In the genomic region with DNA sequence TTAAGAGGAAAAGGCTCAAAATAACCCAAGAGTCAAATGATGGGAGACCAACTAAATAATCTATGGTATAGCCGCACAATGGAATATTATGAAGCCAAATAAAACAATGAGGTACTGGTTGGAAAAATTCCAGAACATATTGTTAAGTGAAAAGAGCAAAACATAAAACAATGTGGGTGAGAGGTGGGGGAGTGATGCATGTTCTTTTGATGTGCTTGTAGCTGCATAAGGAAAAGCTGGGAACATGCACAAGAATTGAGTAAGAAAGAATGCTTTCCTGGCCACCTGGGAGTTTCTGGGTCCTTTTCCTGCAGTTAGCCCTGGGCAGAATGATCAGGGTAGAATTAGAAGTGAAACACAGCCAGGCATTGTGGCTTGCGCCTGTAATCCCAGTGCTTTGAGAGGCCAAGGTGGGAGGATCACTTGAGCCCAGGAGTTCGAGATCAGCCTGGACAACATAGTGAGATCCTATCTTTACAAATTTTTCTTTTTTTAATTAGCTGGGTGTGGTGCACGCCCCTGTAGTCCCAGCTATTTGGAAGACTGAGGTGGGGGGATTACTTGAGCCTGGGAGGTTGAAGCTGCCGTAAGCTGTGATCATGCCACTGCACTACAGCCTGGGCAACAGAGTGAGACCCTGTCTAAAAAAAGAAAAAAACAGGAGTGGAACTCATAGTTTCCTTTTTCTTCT, we compare ENCODE assay signal across 20 cellular contexts.
"Had no signal": no experiment of that assay in that cellular context is flagged by ENCODE, and none has a peak within 500 bp of the region (broad histone marks: within the 10 kb centered on the region; RNA-seq: fewer than 3 reads in every experiment).

No MANE protein-coding gene starts in this region.

- ATAC-seq: activated CD8-positive, alpha-beta T cell treated with anti-CD3 and anti-CD28 coated beads, Interleukin-2, amount 10 ng/mL, durations not matched to agents 7 days and 5 days; left lung; naive thymus-derived CD8-positive, alpha-beta T cell; stimulated activated naive CD8-positive, alpha-beta T cell treated with anti-CD3 and anti-CD28 coated beads, Interleukin-15, Interleukin-2, amounts not matched to agents 100 U/mL and 50 U/mL, for 24 hours had no signal

- H3K27ac ChIP-seq: esophagus squamous epithelium, left lung, neutrophil, skin epidermis had no signal

- H3K36me3 Mint-ChIP-seq: activated naive CD8-positive, alpha-beta T cell treated with anti-CD3 and anti-CD28 coated beads for 36 hours had no signal

- H3K4me3 ChIP-seq: esophagus squamous epithelium, left lung, skin epidermis had no signal

- H3K36me3 ChIP-seq: neutrophil had no signal

- H3K9me3 Mint-ChIP-seq: activated B cell treated with CpG ODN at 0.5 μM for 24 hours; activated naive CD8-positive, alpha-beta T cell treated with anti-CD3 and anti-CD28 coated beads for 36 hours; activated T-helper 1 cell treated with anti-CD3 and anti-CD28 coated beads, Interleukin-12 subunit alpha, Interleukin-12 subunit beta, Interleukin-2, Interleukin-4 antibody, amounts not matched to agents 30 ng/mL and 10 ng/mL and 1 ng/mL, durations not matched to agents 14 hours and 24 hours and 36 hours; naive thymus-derived CD8-positive, alpha-beta T cell had no signal

- H3K4me1 Mint-ChIP-seq: activated B cell treated with CpG ODN at 0.5 μM for 24 hours; activated naive CD8-positive, alpha-beta T cell treated with anti-CD3 and anti-CD28 coated beads for 36 hours had no signal

- H3K4me3 Mint-ChIP-seq: activated B cell treated with CpG ODN at 0.5 μM for 24 hours; activated CD8-positive, alpha-beta T cell treated with anti-CD3 and anti-CD28 coated beads, Interleukin-2, amount 10 ng/mL, durations not matched to agents 7 days and 5 days; activated naive CD8-positive, alpha-beta T cell treated with anti-CD3 and anti-CD28 coated beads for 36 hours; activated T-helper 1 cell treated with anti-CD3 and anti-CD28 coated beads, Interleukin-12 subunit alpha, Interleukin-12 subunit beta, Interleukin-2, Interleukin-4 antibody, amounts not matched to agents 30 ng/mL and 10 ng/mL and 1 ng/mL, durations not matched to agents 14 hours and 24 hours and 36 hours; naive thymus-derived CD8-positive, alpha-beta T cell had no signal

- H3K27me3 ChIP-seq: esophagus squamous epithelium, left lung, neutrophil had no signal

- H3K27me3 Mint-ChIP-seq: activated B cell treated with CpG ODN at 0.5 μM for 24 hours; activated naive CD8-positive, alpha-beta T cell treated with anti-CD3 and anti-CD28 coated beads for 36 hours; naive thymus-derived CD8-positive, alpha-beta T cell had no signal

- DNase-seq: activated B cell treated with CpG ODN at 0.5 μM for 24 hours; activated CD4-positive, alpha-beta T cell treated with anti-CD3 and anti-CD28 coated beads for 48 hours; activated CD8-positive, alpha-beta T cell treated with anti-CD3 and anti-CD28 coated beads, Interleukin-2, amount 10 ng/mL, durations not matched to agents 7 days and 5 days; activated naive CD8-positive, alpha-beta T cell treated with anti-CD3 and anti-CD28 coated beads for 36 hours; amygdala; esophagus squamous epithelium; hypothalamus; kidney; left lung; mesenchymal stem cell; naive thymus-derived CD8-positive, alpha-beta T cell; SHP77 treated with DMSO at 0.1 percent for 48 hours; stimulated activated CD4-positive, alpha-beta T cell treated with anti-CD3 and anti-CD28 coated beads, Interleukin-4, amount 100 ng/mL, for 4 hours; stimulated activated CD8-positive, alpha-beta memory T cell treated with anti-CD3 and anti-CD28 coated beads, Interleukin-4, amount 100 ng/mL, for 48 hours; stimulated activated naive CD8-positive, alpha-beta T cell treated with anti-CD3 and anti-CD28 coated beads, Interleukin-15, Interleukin-2, amounts not matched to agents 100 U/mL and 50 U/mL, for 24 hours; trophoblast cell had no signal

- FAIRE-seq: bronchial epithelial cell, kidney had no signal

- H3K27ac Mint-ChIP-seq: activated B cell treated with CpG ODN at 0.5 μM for 24 hours; activated CD8-positive, alpha-beta T cell treated with anti-CD3 and anti-CD28 coated beads, Interleukin-2, amount 10 ng/mL, durations not matched to agents 7 days and 5 days; activated naive CD8-positive, alpha-beta T cell treated with anti-CD3 and anti-CD28 coated beads for 36 hours; activated T-helper 1 cell treated with anti-CD3 and anti-CD28 coated beads, Interleukin-12 subunit alpha, Interleukin-12 subunit beta, Interleukin-2, Interleukin-4 antibody, amounts not matched to agents 30 ng/mL and 10 ng/mL and 1 ng/mL, durations not matched to agents 14 hours and 24 hours and 36 hours; naive thymus-derived CD8-positive, alpha-beta T cell had no signal

- H3K9me3 ChIP-seq: esophagus squamous epithelium, left lung, neutrophil had no signal

- H3K4me1 ChIP-seq: esophagus squamous epithelium had no signal
